ENCODE assay signal across 16 cellular contexts in genomic region chr4:67727124-67727850, GRCh38. TPM values are rescaled to one million over a fixed set of nuclear protein-coding genes. Genes with fewer than 3 reads are reported as not detected.
DNase-seq lines count a peak whose midpoint lies in the region; ATAC-seq, FAIRE-seq and TF ChIP-seq lines count a peak whose summit lies in the region.
"Had no signal": no experiment of that assay in that cellular context is flagged by ENCODE, and none has a peak within 500 bp of the region (broad histone marks: within the 10 kb centered on the region; RNA-seq: fewer than 3 reads in every experiment).

No MANE protein-coding gene starts in this region.

- H3K79me2 ChIP-seq in PC-9 (ENCODE audit: low read depth) (no peaks in the 10 kb centered on the region), endothelial cell of umbilical vein (ENCODE audit: control insufficient read depth, insufficient read depth, low read length) (no peaks in the 10 kb centered on the region)

- no peak for ATAC-seq in body of pancreas
- ATAC-seq in HG02885 (IDR thresholded peaks at IDR 0.05; ENCODE audit: poor library complexity, unreplicated experiment) = no peak

- H3K27me3 ChIP-seq in PC-9 (ENCODE audit: insufficient read depth, low read depth) (no peaks in the 10 kb centered on the region), endothelial cell of umbilical vein (ENCODE audit: control insufficient read depth in 2 of 2, insufficient read depth in 2 of 2, low read length in 2 of 2) (no peaks in the 10 kb centered on the region), body of pancreas (no peaks in the 10 kb centered on the region), SJCRH30 (no peaks in the 10 kb centered on the region)
- H3K27me3 ChIP-seq: SJSA1 had no signal

- no peak for TF ChIP-seq POLR2A in endothelial cell of umbilical vein (IDR thresholded peaks at IDR 0.05; ENCODE audit: low read depth, low read length)
- no peak for TF ChIP-seq POLR2A in body of pancreas (IDR thresholded peaks at IDR 0.05)

- dilution Hi-C loops in endothelial cell of umbilical vein (cut with MboI; ENCODE audit: extremely low pct_ligation_motif_present, low sequenced_read_pairs) = no loop called here

- H3K9me1 ChIP-seq in endothelial cell of umbilical vein (replicated peaks; ENCODE audit: control insufficient read depth, extremely low read depth, insufficient read depth, low read length) = no peaks in the 10 kb centered on the region

- H3K4me3 ChIP-seq in PC-9 (no peak overlapping the region), endothelial cell of umbilical vein (replicated peaks in 1 of 3; ENCODE audit: insufficient read depth in 1 of 3, low read depth in 1 of 3, low read length in 3 of 3) (no peak overlapping the region), body of pancreas (no peak overlapping the region), SJCRH30 (no peak overlapping the region)
- H3K4me3 ChIP-seq: SJSA1 had no signal

- no peaks in the 10 kb centered on the region for H3K9me2 ChIP-seq in PC-9 (ENCODE audit: insufficient read depth)

- peaks cover 14% of the 10 kb centered on the region for H3K36me3 Mint-ChIP-seq in T-helper 1 cell treated with Interleukin-12 subunit alpha and Interleukin-12 subunit beta and Interleukin-4 antibody, amounts not matched to agents 30 μg/mL and 1 μg/mL, for 36 hours (ENCODE audit: low read depth)

- CTCF ChIA-PET in PC-9 (lab: Charles Lee) (interaction anchor here (0.5 kb wide), 1 partner anchor 16 kb away, joined by 3 read pairs; no protein-coding TSS in a partner anchor), endothelial cell of umbilical vein (lab: Charles Lee) (interaction anchor here (6.0 kb wide), 1 partner anchor 19 kb away, joined by 27 read pairs; no protein-coding TSS in a partner anchor)

- no peak overlapping the region for H3K4me3 Mint-ChIP-seq in T-helper 1 cell treated with Interleukin-12 subunit alpha and Interleukin-12 subunit beta and Interleukin-4 antibody, amounts not matched to agents 30 μg/mL and 1 μg/mL, for 36 hours
- H3K4me3 Mint-ChIP-seq: activated naive CD8-positive, alpha-beta T cell treated with anti-CD3 and anti-CD28 coated beads, Interleukin-2, amount 10 ng/mL, durations not matched to agents 7 days and 5 days had no signal

- H3K9me3 ChIP-seq in PC-9 (ENCODE audit: insufficient read depth, low read depth) (peaks cover 9% of the 10 kb centered on the region; the same call in 1 of the 2 replicates), endothelial cell of umbilical vein (replicated peaks; ENCODE audit: control insufficient read depth, insufficient read depth, low read length) (no peaks in the 10 kb centered on the region), body of pancreas (no peaks in the 10 kb centered on the region), SJCRH30 (replicated peaks) (no peaks in the 10 kb centered on the region)

- no peaks in the 10 kb centered on the region for H3K9me3 Mint-ChIP-seq in T-helper 1 cell treated with Interleukin-12 subunit alpha and Interleukin-12 subunit beta and Interleukin-4 antibody, amounts not matched to agents 30 μg/mL and 1 μg/mL, for 36 hours

- H3K4me1 ChIP-seq in PC-9 (replicated peaks; ENCODE audit: insufficient read depth) (peaks cover 1% of the 10 kb centered on the region; the same call in 1 of the 2 replicates), endothelial cell of umbilical vein (ENCODE audit: control insufficient read depth, extremely low read depth, insufficient read depth, low read length) (no peaks in the 10 kb centered on the region), body of pancreas (peaks cover 8% of the 10 kb centered on the region), SJCRH30 (no peaks in the 10 kb centered on the region; the same call in 1 of the 2 replicates)

- no peaks in the 10 kb centered on the region for H3K27me3 Mint-ChIP-seq in T-helper 1 cell treated with Interleukin-12 subunit alpha and Interleukin-12 subunit beta and Interleukin-4 antibody, amounts not matched to agents 30 μg/mL and 1 μg/mL, for 36 hours (ENCODE audit: low read depth)
- H3K27me3 Mint-ChIP-seq: activated naive CD8-positive, alpha-beta T cell treated with anti-CD3 and anti-CD28 coated beads, Interleukin-2, amount 10 ng/mL, durations not matched to agents 7 days and 5 days had no signal

- POLR2A ChIA-PET in PC-9 (lab: Charles Lee; ENCODE audit: unreplicated experiment) (no interaction called here), endothelial cell of umbilical vein (lab: Charles Lee) (interaction anchor here (0.9 kb wide), 1 partner anchor 26 kb away, joined by 3 read pairs; the partner anchor contains the start of gene UBA6)

- DNase-seq in T-helper 1 cell = no peak
- DNase-seq in PC-9 = peak in 1 of 2 experiments; percentile 35
- peak; percentile 29 for DNase-seq in endothelial cell of umbilical vein (ENCODE audit: low read depth, low spot score)
- peak; percentile 81 for DNase-seq in renal cortical epithelial cell (ENCODE audit: low read depth)
- no peak for DNase-seq in body of pancreas
- DNase-seq in SJCRH30 = no peak
- DNase-seq: activated CD4-positive, alpha-beta T cell treated with anti-CD3 and anti-CD28 coated beads for 4 hours; activated naive CD8-positive, alpha-beta T cell treated with anti-CD3 and anti-CD28 coated beads, Interleukin-2, amount 10 ng/mL, durations not matched to agents 7 days and 5 days; hippocampal formation; Karpas-422; posterior cingulate gyrus; stimulated activated CD4-positive, alpha-beta T cell treated with anti-CD3 and anti-CD28 coated beads, Interleukin-4, amount 100 ng/mL, for 24 hours had no signal

- H3K27ac ChIP-seq in PC-9 = peak overlapping the region; percentile 27
- H3K27ac ChIP-seq in endothelial cell of umbilical vein (ENCODE audit: insufficient read depth, low read depth, low read length) = no peak overlapping the region
- no peak overlapping the region for H3K27ac ChIP-seq in body of pancreas
- no peak overlapping the region for H3K27ac ChIP-seq in SJCRH30
- H3K27ac ChIP-seq: SJSA1 had no signal

- peaks cover 3% of the 10 kb centered on the region; the same call in 1 of the 2 replicates for H3F3A ChIP-seq in PC-9 (ENCODE audit: insufficient read depth, low read depth)

- BruUV-seq in PC-9 (replicated peaks; lab: Mats Ljungman, UMichigan) (no TSS peak), endothelial cell of umbilical vein (replicated peaks; lab: Mats Ljungman, UMichigan) (no TSS peak)

- TF ChIP-seq CTCF in PC-9 (conservative IDR thresholded peaks at IDR 0.05) = no peak
- TF ChIP-seq CTCF in endothelial cell of umbilical vein (IDR thresholded peaks at IDR 0.05; ENCODE audit: extremely low read depth in 1 of 2, insufficient read depth in 1 of 2, low read depth in 1 of 2, low read length in 2 of 2) = no peak
- TF ChIP-seq CTCF in body of pancreas (IDR thresholded peaks at IDR 0.05) = no peak

- peak; percentile 61 for FAIRE-seq in endothelial cell of umbilical vein (lab: Jason Lieb, UNC)

- peaks cover 7% of the 10 kb centered on the region for H3K4me1 Mint-ChIP-seq in T-helper 1 cell treated with Interleukin-12 subunit alpha and Interleukin-12 subunit beta and Interleukin-4 antibody, amounts not matched to agents 30 μg/mL and 1 μg/mL, for 36 hours (ENCODE audit: low read depth)

- H2AFZ ChIP-seq in PC-9 = no peak overlapping the region
- no peak overlapping the region for H2AFZ ChIP-seq in endothelial cell of umbilical vein (ENCODE audit: low read depth, low read length)

- 65 to 71% methylated on average over 4 of the region's 4 CpGs for WGBS in body of pancreas, 2 donors

- H3K36me3 ChIP-seq in PC-9 (ENCODE audit: low read depth) (no peaks in the 10 kb centered on the region), endothelial cell of umbilical vein (ENCODE audit: control insufficient read depth in 2 of 2, extremely low read depth in 1 of 2, insufficient read depth in 2 of 2, low read length in 2 of 2) (no peaks in the 10 kb centered on the region), body of pancreas (replicated peaks in 1 of 2; ENCODE audit: insufficient read depth in 1 of 2, low read depth in 2 of 2) (no peaks in the 10 kb centered on the region), SJCRH30 (no peaks in the 10 kb centered on the region)
- H3K36me3 ChIP-seq: SJSA1 had no signal

- H4K20me1 ChIP-seq in PC-9 (ENCODE audit: insufficient read depth) = no peaks in the 10 kb centered on the region
- no peaks in the 10 kb centered on the region for H4K20me1 ChIP-seq in endothelial cell of umbilical vein (replicated peaks; ENCODE audit: control insufficient read depth, extremely low read depth, insufficient read depth, low read length)

- peak overlapping the region; percentile 12 for H3K27ac Mint-ChIP-seq in T-helper 1 cell treated with Interleukin-12 subunit alpha and Interleukin-12 subunit beta and Interleukin-4 antibody, amounts not matched to agents 30 μg/mL and 1 μg/mL, for 36 hours
- H3K27ac Mint-ChIP-seq: activated naive CD8-positive, alpha-beta T cell treated with anti-CD3 and anti-CD28 coated beads, Interleukin-2, amount 10 ng/mL, durations not matched to agents 7 days and 5 days had no signal

- no peak overlapping the region for H3K9ac ChIP-seq in endothelial cell of umbilical vein (replicated peaks; ENCODE audit: extremely low read depth, insufficient read depth, low read length)

- peak overlapping the region; percentile 26; the same call in 1 of the 2 replicates for H3K4me2 ChIP-seq in PC-9
- H3K4me2 ChIP-seq in endothelial cell of umbilical vein (ENCODE audit: insufficient read depth, low read length) = no peak overlapping the region

- intact Hi-C loops in PC-9 (cut with micrococcal nuclease; ENCODE audit: unreplicated experiment) = no loop called here
- intact Hi-C loops in endothelial cell of umbilical vein (cut with micrococcal nuclease) = no loop called here
- intact Hi-C loops in body of pancreas (cut with DNase I) = no loop called here

RNA-seq across cellular contexts. Expression of gene UBA6, which starts 26.3 kb away (rescaled TPM):
- total RNA-seq in PC-9 (2021) (51.0 and 64.2 TPM in 2 replicates), endothelial cell of umbilical vein (96.4 and 97.4 TPM in 2 replicates), renal cortical epithelial cell (230 and 342 TPM in 2 replicates), body of pancreas (10 to 100 TPM; 12.5 to 13.7 TPM)
- polyA plus RNA-seq in endothelial cell of umbilical vein = 20.8 and 30.9 TPM in 2 replicates
- 41.3 and 42.5 TPM in 2 replicates for polyA plus RNA-seq in endothelial cell of umbilical vein (2011; cell fraction: cytosol; rRNA removed)
- polyA plus RNA-seq in endothelial cell of umbilical vein (2011; cell fraction: nucleus; rRNA removed) = 122 and 152 TPM in 2 replicates
- polyA plus RNA-seq in endothelial cell of umbilical vein (2012) = 55.7 and 56.5 TPM in 2 replicates
- 113 and 136 TPM in 2 replicates for polyA minus RNA-seq in endothelial cell of umbilical vein
- polyA minus RNA-seq in endothelial cell of umbilical vein (2011; cell fraction: cytosol; rRNA and poly(A)+ RNA removed) = 44.5 TPM
- polyA minus RNA-seq in endothelial cell of umbilical vein (2011; cell fraction: nucleus; rRNA and poly(A)+ RNA removed) = 70.8 and 109 TPM in 2 replicates
- total RNA-seq in SJCRH30 (2014; rRNA removed; shearing (Covaris generic)) = 105 and 118 TPM in 2 replicates

RNA-seq across cellular contexts. Expression of gene GNRHR, which starts 26.9 kb away (rescaled TPM):
- total RNA-seq in PC-9 (2021) = not detected in 2 replicates
- not detected in 2 replicates for total RNA-seq in endothelial cell of umbilical vein
- not detected in 2 replicates for polyA plus RNA-seq in endothelial cell of umbilical vein
- not detected in 2 replicates for polyA plus RNA-seq in endothelial cell of umbilical vein (2011; cell fraction: cytosol; rRNA removed)
- not detected in 2 replicates for polyA plus RNA-seq in endothelial cell of umbilical vein (2011; cell fraction: nucleus; rRNA removed)
- 0.09 TPM in 1 of 2 replicates, not detected in the other for polyA plus RNA-seq in endothelial cell of umbilical vein (2012)
- not detected in 2 replicates for polyA minus RNA-seq in endothelial cell of umbilical vein
- not detected for polyA minus RNA-seq in endothelial cell of umbilical vein (2011; cell fraction: cytosol; rRNA and poly(A)+ RNA removed)
- polyA minus RNA-seq in endothelial cell of umbilical vein (2011; cell fraction: nucleus; rRNA and poly(A)+ RNA removed) = not detected in 2 replicates
- not detected in 2 replicates for total RNA-seq in renal cortical epithelial cell
- not detected for total RNA-seq in body of pancreas
- 0.08 TPM in 1 of 2 replicates, not detected in the other for total RNA-seq in SJCRH30 (2014; rRNA removed; shearing (Covaris generic))
- total RNA-seq: activated naive CD8-positive, alpha-beta T cell treated with anti-CD3 and anti-CD28 coated beads, Interleukin-2, amount 10 ng/mL, durations not matched to agents 7 days and 5 days; mesenteric fat pad; SJSA1 had no signal

Comparison
In these comparisons a context has a peak if more than half of its experiments do, and no peak if none do; other contexts are left out.
1. DNase-seq: peak in endothelial cell of umbilical vein (single experiment) and renal cortical epithelial cell (single experiment); none in T-helper 1 cell (0 of 5), body of pancreas (0 of 4) and SJCRH30 (0 of 2).